ENCODE assay signal across 8 cellular contexts in genomic region chr1:28914228-28915035, GRCh38. TPM values are rescaled to one million over a fixed set of nuclear protein-coding genes. Genes with fewer than 3 reads are reported as not detected.
DNase-seq lines count a peak whose midpoint lies in the region; ATAC-seq and TF ChIP-seq lines count a peak whose summit lies in the region.

TSS of gene EPB41 (plus strand) at chr1:28914569. CDS start at chr1:28987438, 72,869 bp downstream.

- no peaks in the 10 kb centered on the region for H3K9me3 Mint-ChIP-seq in CD8-positive, alpha-beta T cell

- H3K4me3 Mint-ChIP-seq in CD8-positive, alpha-beta T cell: peak within 1 kb of the TSS; percentile 99

- H3K36me3 Mint-ChIP-seq in CD8-positive, alpha-beta T cell: peaks cover 25% of the 10 kb centered on the region

- no peaks in the 10 kb centered on the region for H3K36me3 ChIP-seq in CD8-positive, alpha-beta T cell (ENCODE audit: insufficient read depth, low read length)
- H3K36me3 ChIP-seq in endocrine pancreas (ENCODE audit: control insufficient read depth, insufficient read depth, low read length): no peaks in the 10 kb centered on the region

- CTCF ChIA-PET in CD8-positive, alpha-beta T cell (lab: Charles Lee): interaction anchor here (0.6 to 2.4 kb wide), 5 partner anchors 17 to 556 kb away, joined by 3 to 10 read pairs (median 3); no protein-coding TSS in a partner anchor

- intact Hi-C loops in CD8-positive, alpha-beta T cell (cut with DNase I, micrococcal nuclease): loop anchor here (1.0 to 5.0 kb wide), 6 partner anchors 13 to 177 kb away; no protein-coding TSS in a partner anchor

- peak within 1 kb of the TSS; percentile 15 for H3K9ac ChIP-seq in endocrine pancreas (ENCODE audit: control insufficient read depth, insufficient read depth, low read length)

- H3K4me3 ChIP-seq in CD8-positive, alpha-beta T cell (ENCODE audit: low read depth, low read length): peak within 1 kb of the TSS; percentile 80
- peak within 1 kb of the TSS; percentile 75 for H3K4me3 ChIP-seq in endocrine pancreas (ENCODE audit: control insufficient read depth, insufficient read depth, low read length)

- peak; percentile 77 for ATAC-seq in CD8-positive, alpha-beta T cell
- peak; percentile 82 for ATAC-seq in GM21367 (IDR thresholded peaks at IDR 0.05; ENCODE audit: unreplicated experiment)

- H3K27ac ChIP-seq in CD8-positive, alpha-beta T cell (ENCODE audit: low read depth, low read length): peak within 1 kb of the TSS; percentile 62

- POLR2A ChIA-PET in CD8-positive, alpha-beta T cell (lab: Charles Lee): interaction anchor here (0.6 to 2.5 kb wide), 20 partner anchors 9 to 668 kb away, joined by 3 to 22 read pairs (median 4); partner anchors contain the start of genes RNU11 and SRSF4

- H3K9me3 ChIP-seq in CD8-positive, alpha-beta T cell (ENCODE audit: low read length): no peaks in the 10 kb centered on the region
- H3K9me3 ChIP-seq in endocrine pancreas (ENCODE audit: control insufficient read depth, low read length): no peaks in the 10 kb centered on the region

- H3K4me1 Mint-ChIP-seq in CD8-positive, alpha-beta T cell (ENCODE audit: low read depth): peaks cover 49% of the 10 kb centered on the region

- peaks cover 40% of the 10 kb centered on the region for H3K4me1 ChIP-seq in CD8-positive, alpha-beta T cell (ENCODE audit: insufficient read depth, low read length)
- H3K4me1 ChIP-seq in endocrine pancreas (ENCODE audit: control insufficient read depth, insufficient read depth, low read length): peaks cover 4% of the 10 kb centered on the region

- TF ChIP-seq CTCF in CD8-positive, alpha-beta T cell (IDR thresholded peaks at IDR 0.05): no peak

- DNase-seq in CD8-positive, alpha-beta T cell: peak; percentile 76 to 96 (median 93)
- DNase-seq in HUDEP-2 (lab: John Stamatoyannopoulos, UW; ENCODE audit: unreplicated experiment in 76 of 76) (peak in 71 of 76 experiments; percentile 11 to 84 (median 65)), NOMO-1 treated with DMSO at 0.1 percent for 48 hours (lab: John Stamatoyannopoulos, UW; ENCODE audit: unreplicated experiment) (peak; percentile 85), mesenteric fat pad (ENCODE audit: low spot score) (peak; percentile 94)
- peak; percentile 75 to 83 (median 81) for DNase-seq in activated CD8-positive, alpha-beta memory T cell treated with anti-CD3 and anti-CD28 coated beads for 48 hours (ENCODE audit: low read depth in 2 of 3, low spot score in 2 of 3)
- DNase-seq in stimulated activated CD8-positive, alpha-beta memory T cell treated with anti-CD3 and anti-CD28 coated beads, Interleukin-12 subunit alpha, Interleukin-12 subunit beta, amount 100 ng/mL, for 4 hours (ENCODE audit: low read depth): peak; percentile 83

- no peaks in the 10 kb centered on the region for H3K27me3 Mint-ChIP-seq in CD8-positive, alpha-beta T cell (ENCODE audit: low read depth)

- H3K27me3 ChIP-seq in CD8-positive, alpha-beta T cell (ENCODE audit: insufficient read depth, low read length): no peaks in the 10 kb centered on the region
- no peaks in the 10 kb centered on the region for H3K27me3 ChIP-seq in endocrine pancreas (ENCODE audit: control insufficient read depth, insufficient read depth, low read length)

- peak within 1 kb of the TSS; percentile 98 for H3K27ac Mint-ChIP-seq in CD8-positive, alpha-beta T cell

RNA-seq across cellular contexts. Expression of gene EPB41, which starts in this region (rescaled TPM):
- 100 to 1,000 TPM; 109 to 117 TPM for total RNA-seq in CD8-positive, alpha-beta T cell
- total RNA-seq in mesenteric fat pad: 37.7 TPM

Comparison
In these comparisons a context has a peak if more than half of its experiments do, and no peak if none do; other contexts are left out.
1. Peak in every context shown above with its lines: DNase-seq, ATAC-seq, H3K4me3 ChIP-seq and H3K27ac ChIP-seq.